11 cellular contexts compared by ENCODE assay signal in genomic region chr18:50558948-50559749, GRCh38. TPM values are rescaled to one million over a fixed set of nuclear protein-coding genes. Genes with fewer than 3 reads are reported as not detected.
DNase-seq lines count a peak whose midpoint lies in the region; ATAC-seq and TF ChIP-seq lines count a peak whose summit lies in the region.
"Had no signal": no experiment of that assay in that cellular context is flagged by ENCODE, and none has a peak within 500 bp of the region (broad histone marks: within the 10 kb centered on the region; RNA-seq: fewer than 3 reads in every experiment).

No MANE protein-coding gene starts in this region.

- H3K4me2 ChIP-seq in mammary epithelial cell (ENCODE audit: insufficient read depth, low read depth, low read length): peak overlapping the region; percentile 100

- peaks cover 61% of the 10 kb centered on the region for H3K27me3 Mint-ChIP-seq in activated CD4-positive, alpha-beta memory T cell treated with anti-CD3 and anti-CD28 coated beads for 36 hours
- peaks cover 61% of the 10 kb centered on the region for H3K27me3 Mint-ChIP-seq in activated CD4-positive, alpha-beta memory T cell treated with anti-CD3 and anti-CD28 coated beads, Interleukin-2, amount 10 ng/mL, durations not matched to agents 7 days and 5 days

- no TSS peak for BruUV-seq in mammary epithelial cell (replicated peaks; lab: Mats Ljungman, UMichigan)

- peak overlapping the region; percentile 14 for H3K4me3 Mint-ChIP-seq in activated CD4-positive, alpha-beta memory T cell treated with anti-CD3 and anti-CD28 coated beads for 36 hours
- H3K4me3 Mint-ChIP-seq in activated CD4-positive, alpha-beta memory T cell treated with anti-CD3 and anti-CD28 coated beads, Interleukin-2, amount 10 ng/mL, durations not matched to agents 7 days and 5 days: no peak overlapping the region

- H3K4me3 ChIP-seq in mammary epithelial cell (replicated peaks in 1 of 3; ENCODE audit: insufficient read depth in 1 of 3, low read depth in 2 of 3, low read length in 3 of 3) (peak overlapping the region in 1 of 3 experiments; percentile 38), lower lobe of right lung (peak overlapping the region; percentile 50), tibial nerve (peak overlapping the region; percentile 36 to 57 (median 48))
- H3K4me3 ChIP-seq: mucosa of descending colon had no signal

- POLR2A ChIA-PET in activated CD4-positive, alpha-beta memory T cell treated with anti-CD3 and anti-CD28 coated beads for 36 hours (lab: Charles Lee): no interaction called here
- POLR2A ChIA-PET in activated CD4-positive, alpha-beta memory T cell treated with anti-CD3 and anti-CD28 coated beads, Interleukin-2, amount 10 ng/mL, durations not matched to agents 7 days and 5 days (lab: Charles Lee): no interaction called here

- H3K27me3 ChIP-seq in mammary epithelial cell (ENCODE audit: insufficient read depth, low read length) (peaks cover 31% of the 10 kb centered on the region), lower lobe of right lung (ENCODE audit: low read depth) (peaks cover 39% of the 10 kb centered on the region), tibial nerve (peaks cover 0 to 42% of the 10 kb centered on the region in 2 donors)

- no peak for TF ChIP-seq EP300 in tibial nerve (IDR thresholded peaks at IDR 0.05)

- H3K27ac ChIP-seq in mammary epithelial cell (ENCODE audit: insufficient read depth, low read depth, low read length): no peak overlapping the region
- H3K27ac ChIP-seq in lower lobe of right lung: no peak overlapping the region
- peak overlapping the region in 3 of 4 donors; percentile 54 to 79 (median 74) for H3K27ac ChIP-seq in tibial nerve

- TF ChIP-seq POLR2A in tibial nerve (IDR thresholded peaks at IDR 0.05): no peak

- dilution Hi-C loops in mammary epithelial cell (cut with HindIII; ENCODE audit: low sequenced_read_pairs): no loop called here

- intact Hi-C loops in activated CD4-positive, alpha-beta memory T cell treated with anti-CD3 and anti-CD28 coated beads for 36 hours (cut with micrococcal nuclease): no loop called here
- intact Hi-C loops in mammary epithelial cell (cut with micrococcal nuclease): no loop called here
- intact Hi-C loops in lower lobe of right lung (cut with DNase I): no loop called here

- H3K9me3 ChIP-seq in mammary epithelial cell (replicated peaks; ENCODE audit: insufficient read depth, low read length) (no peaks in the 10 kb centered on the region), lower lobe of right lung (no peaks in the 10 kb centered on the region), tibial nerve (peaks cover 0 to 18% (median 3%) of the 10 kb centered on the region in 4 donors)
- H3K9me3 ChIP-seq: BE2C, mucosa of descending colon had no signal

- in situ Hi-C loops in mammary epithelial cell (cut with MboI; ENCODE audit: low sequenced_read_pairs in 2 of 2): no loop called here

- TF ChIP-seq CTCF in mammary epithelial cell (conservative IDR thresholded peaks at IDR 0.05 in 1 of 2, IDR thresholded peaks at IDR 0.05 in 1 of 2; ENCODE audit: extremely low read depth in 1 of 2, insufficient read depth in 1 of 2, low read depth in 1 of 2, low read length in 2 of 2) (no peak), lower lobe of right lung (IDR thresholded peaks at IDR 0.05) (no peak), tibial nerve (IDR thresholded peaks at IDR 0.05) (no peak)

- no peak overlapping the region for H3K9ac ChIP-seq in mammary epithelial cell (ENCODE audit: insufficient read depth, low read length)

- H2AFZ ChIP-seq in mammary epithelial cell (ENCODE audit: low read depth, low read length): peak overlapping the region; percentile 90

- H3K36me3 Mint-ChIP-seq in activated CD4-positive, alpha-beta memory T cell treated with anti-CD3 and anti-CD28 coated beads for 36 hours: no peaks in the 10 kb centered on the region
- H3K36me3 Mint-ChIP-seq in activated CD4-positive, alpha-beta memory T cell treated with anti-CD3 and anti-CD28 coated beads, Interleukin-2, amount 10 ng/mL, durations not matched to agents 7 days and 5 days (ENCODE audit: low read depth): no peaks in the 10 kb centered on the region

- H3K9me3 Mint-ChIP-seq in activated CD4-positive, alpha-beta memory T cell treated with anti-CD3 and anti-CD28 coated beads for 36 hours: peaks cover 2% of the 10 kb centered on the region
- no peaks in the 10 kb centered on the region for H3K9me3 Mint-ChIP-seq in activated CD4-positive, alpha-beta memory T cell treated with anti-CD3 and anti-CD28 coated beads, Interleukin-2, amount 10 ng/mL, durations not matched to agents 7 days and 5 days

- CTCF ChIA-PET in activated CD4-positive, alpha-beta memory T cell treated with anti-CD3 and anti-CD28 coated beads for 36 hours (lab: Charles Lee): no interaction called here
- CTCF ChIA-PET in activated CD4-positive, alpha-beta memory T cell treated with anti-CD3 and anti-CD28 coated beads, Interleukin-2, amount 10 ng/mL, durations not matched to agents 7 days and 5 days (lab: Charles Lee): no interaction called here
- CTCF ChIA-PET in mammary epithelial cell (lab: Charles Lee; ENCODE audit: low non-redundant PET): no interaction called here

- H4K20me1 ChIP-seq in mammary epithelial cell (ENCODE audit: insufficient read depth, low read length): no peaks in the 10 kb centered on the region

- peak in 1 of 2 donors; percentile 20 for ATAC-seq in lower lobe of right lung
- no peak for ATAC-seq in GM18907 (IDR thresholded peaks at IDR 0.05; ENCODE audit: unreplicated experiment)

- WGBS in mammary epithelial cell (ENCODE audit: low coverage, missing lambda C conversion rate): 77% methylated on average over 18 of the region's 52 CpGs
- WGBS in tibial nerve, 2 donors: 15 to 18% methylated on average over 30 to 43 of the region's 52 CpGs

- no peaks in the 10 kb centered on the region for H3K79me2 ChIP-seq in mammary epithelial cell (ENCODE audit: insufficient read depth, low read length)

- H3K36me3 ChIP-seq in mammary epithelial cell (ENCODE audit: insufficient read depth, low read length) (no peaks in the 10 kb centered on the region), lower lobe of right lung (no peaks in the 10 kb centered on the region), tibial nerve (no peaks in the 10 kb centered on the region)
- H3K36me3 ChIP-seq: BE2C had no signal

- no peak for DNase-seq in activated CD4-positive, alpha-beta memory T cell treated with anti-CD3 and anti-CD28 coated beads for 36 hours
- DNase-seq in activated CD4-positive, alpha-beta memory T cell treated with anti-CD3 and anti-CD28 coated beads, Interleukin-2, amount 10 ng/mL, durations not matched to agents 7 days and 5 days: no peak
- DNase-seq in mammary epithelial cell: no peak
- no peak for DNase-seq in lower lobe of right lung
- no peak for DNase-seq in tibial nerve (ENCODE audit: low spot score in 2 of 2)
- no peak for DNase-seq in SIG-M5 treated with dmso at 0.1 percent for 504 hours (lab: John Stamatoyannopoulos, UW; ENCODE audit: unreplicated experiment)
- no peak for DNase-seq in COLO829 (ENCODE audit: low spot score)
- DNase-seq: BE2C, cerebellar nuclear complex had no signal

- H3K4me1 ChIP-seq in mammary epithelial cell (ENCODE audit: insufficient read depth, low read length) (peaks cover 11% of the 10 kb centered on the region), lower lobe of right lung (peaks cover 12% of the 10 kb centered on the region), tibial nerve (peaks cover 0 to 21% (median 8%) of the 10 kb centered on the region in 4 donors)
- H3K4me1 ChIP-seq: BE2C had no signal

- peaks cover 4% of the 10 kb centered on the region for H3K4me1 Mint-ChIP-seq in activated CD4-positive, alpha-beta memory T cell treated with anti-CD3 and anti-CD28 coated beads for 36 hours (ENCODE audit: low read depth)
- peaks cover 7% of the 10 kb centered on the region for H3K4me1 Mint-ChIP-seq in activated CD4-positive, alpha-beta memory T cell treated with anti-CD3 and anti-CD28 coated beads, Interleukin-2, amount 10 ng/mL, durations not matched to agents 7 days and 5 days

- H3K27ac Mint-ChIP-seq in activated CD4-positive, alpha-beta memory T cell treated with anti-CD3 and anti-CD28 coated beads for 36 hours: no peak overlapping the region
- no peak overlapping the region for H3K27ac Mint-ChIP-seq in activated CD4-positive, alpha-beta memory T cell treated with anti-CD3 and anti-CD28 coated beads, Interleukin-2, amount 10 ng/mL, durations not matched to agents 7 days and 5 days

RNA-seq across cellular contexts. Expression of gene MAPK4, which starts 0.7 kb away (rescaled TPM):
- total RNA-seq in activated CD4-positive, alpha-beta memory T cell treated with anti-CD3 and anti-CD28 coated beads for 36 hours: not detected
- not detected for total RNA-seq in activated CD4-positive, alpha-beta memory T cell treated with anti-CD3 and anti-CD28 coated beads, Interleukin-2, amount 10 ng/mL, durations not matched to agents 7 days and 5 days
- under 1 TPM in 1 of 2 donors, not detected in 1; 0.17 TPM for total RNA-seq in mammary epithelial cell
- 0.01 TPM for polyA plus RNA-seq in mammary epithelial cell
- not detected for polyA minus RNA-seq in mammary epithelial cell
- total RNA-seq in lower lobe of right lung: 2.9 TPM
- total RNA-seq in tibial nerve: 10 to 100 TPM in 1 of 4 donors, 1 to 10 TPM in 3; 1.4 to 10.8 (median 2.3) TPM

Comparison
In these comparisons a context has a peak if more than half of its experiments do, and no peak if none do; other contexts are left out.
1. H3K27ac ChIP-seq: peak in tibial nerve (3 of 4); none in mammary epithelial cell (single experiment) and lower lobe of right lung (single experiment).